9 cellular contexts compared by ENCODE assay signal in genomic region chr9:4077499-4078102, GRCh38.
DNase-seq lines count a peak whose midpoint lies in the region; ATAC-seq and TF ChIP-seq lines count a peak whose summit lies in the region.
"Had no signal": no experiment of that assay in that cellular context is flagged by ENCODE, and none has a peak within 500 bp of the region (broad histone marks: within the 10 kb centered on the region; RNA-seq: fewer than 3 reads in every experiment).

No MANE protein-coding gene starts in this region.

- no peaks in the 10 kb centered on the region for H3K79me2 ChIP-seq in DOHH2 (ENCODE audit: control insufficient read depth, low read length)

- H3K4me1 Mint-ChIP-seq in T-cell: no peaks in the 10 kb centered on the region

- H3K4me3 ChIP-seq in DOHH2 (ENCODE audit: low read length): no peak overlapping the region
- H3K4me3 ChIP-seq in lower leg skin (ENCODE audit: low read depth, poor library complexity, severe bottlenecking): no peak overlapping the region

- H4K20me1 ChIP-seq in DOHH2 (ENCODE audit: control insufficient read depth, insufficient read depth, low read depth, low read length): no peaks in the 10 kb centered on the region

- no peak overlapping the region for H3K27ac Mint-ChIP-seq in T-cell
- H3K27ac Mint-ChIP-seq: T-helper 1 cell treated with Interleukin-12 subunit alpha and Interleukin-12 subunit beta and Interleukin-4 antibody, amounts not matched to agents 30 μg/mL and 1 μg/mL, for 36 hours had no signal

- DNase-seq in T-cell (peak in 25 of 34 experiments; percentile 1 to 31 (median 10)), cerebellar cortex (ENCODE audit: low spot score) (peak; percentile 83), lower leg skin (ENCODE audit: low spot score in 2 of 2) (peak; percentile 62 to 95), NCI-H187 (lab: John Stamatoyannopoulos, UW) (no peak), NOMO-1 treated with dmso at 0.1 percent for 144 hours (lab: John Stamatoyannopoulos, UW; ENCODE audit: unreplicated experiment) (no peak)
- peak; percentile 37 for DNase-seq in stimulated activated CD8-positive, alpha-beta memory T cell treated with anti-CD3 and anti-CD28 coated beads, Interleukin-7, amount 100 ng/mL, for 24 hours (ENCODE audit: low read depth)

- H3K9me3 ChIP-seq in DOHH2 (ENCODE audit: control insufficient read depth, insufficient read depth, low read length): no peaks in the 10 kb centered on the region

- H3K9me3 Mint-ChIP-seq in T-cell: peaks cover 0 to 3% (median 0%) of the 10 kb centered on the region in 3 donors
- H3K9me3 Mint-ChIP-seq: T-helper 1 cell treated with Interleukin-12 subunit alpha and Interleukin-12 subunit beta and Interleukin-4 antibody, amounts not matched to agents 30 μg/mL and 1 μg/mL, for 36 hours had no signal

- peaks cover 10 to 12% of the 10 kb centered on the region in 2 donors for H3K27me3 Mint-ChIP-seq in T-cell

- POLR2A ChIA-PET in T-cell (lab: Charles Lee): no interaction called here

- intact Hi-C loops in lower leg skin (cut with DNase I; ENCODE audit: low total_unique reads): no loop called here

- H3K27me3 ChIP-seq in DOHH2 (ENCODE audit: control insufficient read depth, low read length): peaks cover 3% of the 10 kb centered on the region; the same call in 1 of the 2 replicates

- TF ChIP-seq CTCF in DOHH2 (IDR thresholded peaks at IDR 0.05; ENCODE audit: low read depth, low read length, poor library complexity, severe bottlenecking) (peak; percentile 72), lower leg skin (IDR thresholded peaks at IDR 0.05) (no peak)

- no peaks in the 10 kb centered on the region for H3K36me3 Mint-ChIP-seq in T-cell

- no peak overlapping the region for H3K27ac ChIP-seq in DOHH2 (ENCODE audit: low read depth, low read length)

- no peaks in the 10 kb centered on the region for H3K4me1 ChIP-seq in DOHH2 (ENCODE audit: control insufficient read depth, low read length)

- H3F3A ChIP-seq in DOHH2 (ENCODE audit: control insufficient read depth, insufficient read depth): no peaks in the 10 kb centered on the region

- H3K4me3 Mint-ChIP-seq in T-cell: no peak overlapping the region
- H3K4me3 Mint-ChIP-seq: T-helper 1 cell treated with Interleukin-12 subunit alpha and Interleukin-12 subunit beta and Interleukin-4 antibody, amounts not matched to agents 30 μg/mL and 1 μg/mL, for 36 hours had no signal

- no peaks in the 10 kb centered on the region for H3K9me2 ChIP-seq in DOHH2 (replicated peaks; ENCODE audit: control insufficient read depth, low read length)

- H3K4me2 ChIP-seq in DOHH2 (ENCODE audit: low read length): no peak overlapping the region

- CTCF ChIA-PET in T-cell (lab: Charles Lee): no interaction called here

- TF ChIP-seq POLR2A in lower leg skin (IDR thresholded peaks at IDR 0.05): no peak

- H3K36me3 ChIP-seq in DOHH2 (ENCODE audit: control insufficient read depth, low read length): no peaks in the 10 kb centered on the region

- 8 to 23% methylated on average over 6 of the region's 6 CpGs for WGBS in lower leg skin, 2 donors

- ATAC-seq in HG03520 (IDR thresholded peaks at IDR 0.05; ENCODE audit: unreplicated experiment) (peak; percentile 50), T-cell (replicated peaks in 1 of 4) (no peak)

Comparison
In these comparisons a context has a peak if more than half of its experiments do, and no peak if none do; other contexts are left out.
1. DNase-seq: peak in T-cell (25 of 34), cerebellar cortex (single experiment), lower leg skin (2 of 2) and stimulated activated CD8-positive, alpha-beta memory T cell treated with anti-CD3 and anti-CD28 coated beads, Interleukin-7, amount 100 ng/mL, for 24 hours (single experiment); none in NCI-H187 (0 of 2) and NOMO-1 treated with dmso at 0.1 percent for 144 hours (single experiment).